12 cellular contexts compared by ENCODE assay signal in genomic region chr12:79782197-79782890, GRCh38.
A peak's percentile ranks its signal among the peaks of the same experiment; 100 is the strongest.
DNase-seq lines count a peak whose midpoint lies in the region; ATAC-seq and TF ChIP-seq lines count a peak whose summit lies in the region.
"Had no signal": no experiment of that assay in that cellular context is flagged by ENCODE, and none has a peak within 500 bp of the region (broad histone marks: within the 10 kb centered on the region; RNA-seq: fewer than 3 reads in every experiment).

No MANE protein-coding gene starts in this region.

- H3K27me3 ChIP-seq in dorsolateral prefrontal cortex: no peaks in the 10 kb centered on the region

- peaks cover 0 to 5% of the 10 kb centered on the region in 2 donors for H3K4me1 Mint-ChIP-seq in natural killer cell
- H3K4me1 Mint-ChIP-seq in natural killer cell treated with Interleukin-12 subunit alpha and Interleukin-12 subunit beta and Interleukin-15 and Interleukin-18, amount 100 ng/mL, for 72 hours (ENCODE audit: low read depth in 2 of 2): peaks cover 3 to 5% of the 10 kb centered on the region in 2 donors

- H3K36me3 Mint-ChIP-seq in natural killer cell: peaks cover 9% of the 10 kb centered on the region
- peaks cover 19% of the 10 kb centered on the region for H3K36me3 Mint-ChIP-seq in natural killer cell treated with Interleukin-12 subunit alpha and Interleukin-12 subunit beta and Interleukin-15 and Interleukin-18, amount 100 ng/mL, for 72 hours

- H3K27ac Mint-ChIP-seq in natural killer cell: peak overlapping the region; percentile 33 to 73
- peak overlapping the region in 1 of 2 donors; percentile 34 for H3K27ac Mint-ChIP-seq in natural killer cell treated with Interleukin-12 subunit alpha and Interleukin-12 subunit beta and Interleukin-15 and Interleukin-18, amount 100 ng/mL, for 72 hours
- H3K27ac Mint-ChIP-seq: CD4-positive, alpha-beta T cell had no signal

- no peak for TF ChIP-seq CTCF in natural killer cell (IDR thresholded peaks at IDR 0.05)
- no peak for TF ChIP-seq CTCF in astrocyte of the cerebellum (IDR thresholded peaks at IDR 0.05; ENCODE audit: low read depth, low read length, missing control alignments)
- TF ChIP-seq CTCF in dorsolateral prefrontal cortex (IDR thresholded peaks at IDR 0.05 in 54 of 56, conservative IDR thresholded peaks at IDR 0.05 in 2 of 56; ENCODE audit: low read depth in 1 of 56, partially characterized antibody in 56 of 56): no peak
- TF ChIP-seq CTCF in GM10248 (IDR thresholded peaks at IDR 0.05; ENCODE audit: control extremely low read depth, extremely low read depth, low read depth, missing control alignments): no peak

- no peak for ATAC-seq in natural killer cell
- ATAC-seq in natural killer cell treated with Interleukin-12 subunit alpha and Interleukin-12 subunit beta and Interleukin-15 and Interleukin-18, amount 100 ng/mL, for 72 hours: no peak
- no peak for ATAC-seq in HG03460 (IDR thresholded peaks at IDR 0.05; ENCODE audit: unreplicated experiment)
- ATAC-seq: Panc1 had no signal

- H3K27me3 Mint-ChIP-seq in natural killer cell (ENCODE audit: low read depth in 2 of 2): no peaks in the 10 kb centered on the region
- H3K27me3 Mint-ChIP-seq in natural killer cell treated with Interleukin-12 subunit alpha and Interleukin-12 subunit beta and Interleukin-15 and Interleukin-18, amount 100 ng/mL, for 72 hours: no peaks in the 10 kb centered on the region
- H3K27me3 Mint-ChIP-seq: CD4-positive, alpha-beta T cell had no signal

- no peak for DNase-seq in natural killer cell
- no peak for DNase-seq in natural killer cell treated with Interleukin-12 subunit alpha and Interleukin-12 subunit beta and Interleukin-15 and Interleukin-18, amount 100 ng/mL, for 72 hours (ENCODE audit: low spot score)
- DNase-seq in astrocyte of the cerebellum (ENCODE audit: low read depth): peak; percentile 34
- peak; percentile 14 for DNase-seq in kidney tubule cell (ENCODE audit: low spot score)
- no peak for DNase-seq in T-helper 1 cell
- DNase-seq in dorsolateral prefrontal cortex: no peak
- no peak for DNase-seq in GM10248 (ENCODE audit: extremely low spot score)
- DNase-seq: CD4-positive, alpha-beta T cell; kidney glomerular epithelial cell; trophoblast cell had no signal

- intact Hi-C loops in natural killer cell (cut with micrococcal nuclease) (no loop called here), dorsolateral prefrontal cortex (cut with DNase I) (no loop called here)

- no peak overlapping the region for H3K4me3 Mint-ChIP-seq in natural killer cell
- no peak overlapping the region for H3K4me3 Mint-ChIP-seq in natural killer cell treated with Interleukin-12 subunit alpha and Interleukin-12 subunit beta and Interleukin-15 and Interleukin-18, amount 100 ng/mL, for 72 hours
- H3K4me3 Mint-ChIP-seq: CD4-positive, alpha-beta T cell had no signal

- POLR2A ChIA-PET in GM10248 (lab: Yijun Ruan, JAX): interaction anchor here (0.6 kb wide), 1 partner anchor 270 kb away, joined by 3 read pairs; no protein-coding TSS in a partner anchor

- no peaks in the 10 kb centered on the region for H3K9me3 Mint-ChIP-seq in natural killer cell
- H3K9me3 Mint-ChIP-seq in natural killer cell treated with Interleukin-12 subunit alpha and Interleukin-12 subunit beta and Interleukin-15 and Interleukin-18, amount 100 ng/mL, for 72 hours: no peaks in the 10 kb centered on the region
- H3K9me3 Mint-ChIP-seq: CD4-positive, alpha-beta T cell had no signal

- CTCF ChIA-PET in GM10248 (lab: Yijun Ruan, JAX): interaction anchor here (1.6 kb wide), 1 partner anchor 11 kb away, joined by 4 read pairs; no protein-coding TSS in a partner anchor

- H3K4me3 ChIP-seq in astrocyte of the cerebellum (ENCODE audit: low read depth, low read length) (no peak overlapping the region), dorsolateral prefrontal cortex (no peak overlapping the region)

- H3K27ac ChIP-seq in dorsolateral prefrontal cortex: peak overlapping the region in 11 of 59 donors; percentile 0 to 60 (median 20)

- in situ Hi-C loops in astrocyte of the cerebellum (cut with HindIII; ENCODE audit: low sequenced_read_pairs): no loop called here

Comparison
In these comparisons a context has a peak if more than half of its experiments do, and no peak if none do; other contexts are left out.
1. DNase-seq: peak in astrocyte of the cerebellum (single experiment) and kidney tubule cell (single experiment); none in natural killer cell (single experiment), natural killer cell treated with Interleukin-12 subunit alpha and Interleukin-12 subunit beta and Interleukin-15 and Interleukin-18, amount 100 ng/mL, for 72 hours (single experiment), T-helper 1 cell (0 of 5), dorsolateral prefrontal cortex (0 of 10) and GM10248 (single experiment).